Comparison of ENCODE assay signal across 9 cellular contexts in the genomic region with DNA sequence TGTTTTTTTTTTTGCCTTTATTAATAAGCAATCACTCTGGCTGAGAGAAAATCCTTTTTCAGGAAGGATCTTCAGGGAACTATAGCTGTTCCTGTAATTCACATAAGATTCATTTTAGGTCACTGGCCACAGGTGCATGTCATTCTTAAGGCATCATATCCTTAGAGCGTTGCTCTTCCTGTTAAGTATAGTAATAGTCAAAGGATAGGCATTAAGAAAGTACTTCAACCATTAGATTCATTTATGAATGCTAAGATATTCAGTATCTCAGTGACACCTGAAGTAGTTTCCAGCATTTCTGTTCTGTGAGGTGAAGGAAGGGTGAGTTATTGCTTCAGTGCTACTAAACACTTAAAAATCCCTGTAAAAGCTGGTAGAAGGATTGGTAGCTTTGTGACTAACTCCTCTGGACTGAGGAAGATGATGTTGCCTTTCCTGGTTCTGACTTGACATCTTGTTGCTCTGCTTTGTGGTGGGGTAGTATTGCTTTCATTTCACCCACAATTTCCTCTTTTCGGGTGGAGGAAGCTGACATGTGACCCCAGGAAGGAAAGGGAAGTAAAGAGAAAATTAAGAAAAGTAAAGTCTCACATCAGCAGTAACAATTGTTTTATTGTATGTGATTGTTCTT. TPM values are rescaled to one million over a fixed set of nuclear protein-coding genes. Genes with fewer than 3 reads are reported as not detected.
DNase-seq lines count a peak whose midpoint lies in the region; ATAC-seq, FAIRE-seq and TF ChIP-seq lines count a peak whose summit lies in the region.
"Had no signal": no experiment of that assay in that cellular context is flagged by ENCODE, and none has a peak within 500 bp of the region (broad histone marks: within the 10 kb centered on the region; RNA-seq: fewer than 3 reads in every experiment).

No MANE protein-coding gene starts in this region.

- TF ChIP-seq EP300 in K562 (IDR thresholded peaks at IDR 0.05; ENCODE audit: low read length) = no peak

- no peak for TF ChIP-seq RAD21 in K562 (CRISPR knock-in tag; conservative IDR thresholded peaks at IDR 0.05 in 1 of 2, IDR thresholded peaks at IDR 0.05 in 1 of 2)

- H3K27me3 Mint-ChIP-seq in natural killer cell treated with Interleukin-12 subunit alpha and Interleukin-12 subunit beta and Interleukin-15 and Interleukin-18, amount 100 ng/mL, for 72 hours = no peaks in the 10 kb centered on the region

- H3K9me1 ChIP-seq in K562 (ENCODE audit: control insufficient read depth, insufficient read depth, low read length) = no peaks in the 10 kb centered on the region

- no peaks in the 10 kb centered on the region for H4K20me1 ChIP-seq in K562 (replicated peaks; ENCODE audit: control insufficient read depth, insufficient read depth, low read length)

- H3K4me1 Mint-ChIP-seq in natural killer cell treated with Interleukin-12 subunit alpha and Interleukin-12 subunit beta and Interleukin-15 and Interleukin-18, amount 100 ng/mL, for 72 hours (ENCODE audit: low read depth in 2 of 2) = peaks cover 21 to 30% of the 10 kb centered on the region in 2 donors

- peak overlapping the region; percentile 73 to 94 for H3K27ac Mint-ChIP-seq in natural killer cell treated with Interleukin-12 subunit alpha and Interleukin-12 subunit beta and Interleukin-15 and Interleukin-18, amount 100 ng/mL, for 72 hours

- H3K36me3 Mint-ChIP-seq in natural killer cell treated with Interleukin-12 subunit alpha and Interleukin-12 subunit beta and Interleukin-15 and Interleukin-18, amount 100 ng/mL, for 72 hours = no peaks in the 10 kb centered on the region

- H3K27me3 ChIP-seq in K562 (ENCODE audit: control insufficient read depth in 2 of 2, insufficient read depth in 2 of 2, low read length in 2 of 2) (no peaks in the 10 kb centered on the region), H7 (ENCODE audit: control insufficient read depth, insufficient read depth, low read length) (no peaks in the 10 kb centered on the region)

- no peak overlapping the region for H2AFZ ChIP-seq in K562 (ENCODE audit: low read depth, low read length)

- no peak overlapping the region for H3K4me3 ChIP-seq in K562
- H3K4me3 ChIP-seq in H7 (ENCODE audit: insufficient read depth, low read depth, low read length) = no peak overlapping the region

- 33% methylated on average over 2 of the region's 2 CpGs for WGBS in K562 (ENCODE audit: insufficient coverage, low coverage, missing lambda C conversion rate)

- H3K9ac ChIP-seq in K562 (ENCODE audit: insufficient read depth in 1 of 2, low read depth in 2 of 2, low read length in 2 of 2) = no peak overlapping the region

- CTCF ChIA-PET in K562 (lab: Yijun Ruan, JAX; ENCODE audit: low intra/inter-chr PET ratio) = no interaction called here

- DNase-seq in GM04503 (ENCODE audit: low read depth) (peak; percentile 37), M059J (ENCODE audit: low read depth) (peak; percentile 80), K562 (ENCODE audit: extremely low read depth in 1 of 4, low spot score in 3 of 4) (no peak), H7 (no peak)
- no peak for DNase-seq in natural killer cell treated with Interleukin-12 subunit alpha and Interleukin-12 subunit beta and Interleukin-15 and Interleukin-18, amount 100 ng/mL, for 72 hours (ENCODE audit: low spot score)
- no peak for DNase-seq in effector CD8-positive, alpha-beta T cell (lab: John Stamatoyannopoulos, UW)

- H3K9me3 Mint-ChIP-seq in natural killer cell treated with Interleukin-12 subunit alpha and Interleukin-12 subunit beta and Interleukin-15 and Interleukin-18, amount 100 ng/mL, for 72 hours = no peaks in the 10 kb centered on the region

- peak; percentile 11 for FAIRE-seq in K562 (lab: Jason Lieb, UNC)

- peaks cover 67% of the 10 kb centered on the region for H3K79me2 ChIP-seq in K562 (ENCODE audit: control insufficient read depth, insufficient read depth, low read length)

- H3K9me3 ChIP-seq in K562 (replicated peaks; ENCODE audit: control insufficient read depth, insufficient read depth, low read depth, low read length) = no peaks in the 10 kb centered on the region

- POLR2A ChIA-PET in K562 (lab: Yijun Ruan, JAX) = interaction anchor here (0.7 to 1.5 kb wide), 3 partner anchors 10 to 34 kb away, joined by 3 to 5 read pairs (median 4); no protein-coding TSS in a partner anchor

- no peak overlapping the region for H3K27ac ChIP-seq in K562 (ENCODE audit: extremely low read depth, low read depth, low read length)

- ATAC-seq in GM21576 (IDR thresholded peaks at IDR 0.05; ENCODE audit: unreplicated experiment) = peak; percentile 63
- no peak for ATAC-seq in K562
- peak; percentile 85 to 91 for ATAC-seq in natural killer cell treated with Interleukin-12 subunit alpha and Interleukin-12 subunit beta and Interleukin-15 and Interleukin-18, amount 100 ng/mL, for 72 hours
- no peak for ATAC-seq in GM18868 (IDR thresholded peaks at IDR 0.05; ENCODE audit: unreplicated experiment)

- intact Hi-C loops in K562 (cut with micrococcal nuclease) = no loop called here

- no peak for TF ChIP-seq POLR2A in K562 (conservative IDR thresholded peaks at IDR 0.05)

- H3K4me1 ChIP-seq in K562 (replicated peaks in 1 of 2; ENCODE audit: control insufficient read depth in 2 of 2, insufficient read depth in 2 of 2, low read length in 2 of 2) = no peaks in the 10 kb centered on the region; a peak in 2 of 5 replicates

- no peak for TF ChIP-seq CTCF in K562 (IDR thresholded peaks at IDR 0.05 in 2 of 3, conservative IDR thresholded peaks at IDR 0.05 in 1 of 3; ENCODE audit: insufficient read depth in 2 of 3, low read depth in 1 of 3, low read length in 3 of 3)

- in situ Hi-C loops in K562 (cut with MboI) = no loop called here

- H3K36me3 ChIP-seq in K562 (ENCODE audit: control insufficient read depth, insufficient read depth, low read length) (peaks cover 4% of the 10 kb centered on the region; the same call in 1 of the 3 replicates), H7 (replicated peaks; ENCODE audit: control insufficient read depth, insufficient read depth, low read length) (no peaks in the 10 kb centered on the region)

- H3K4me3 Mint-ChIP-seq in natural killer cell treated with Interleukin-12 subunit alpha and Interleukin-12 subunit beta and Interleukin-15 and Interleukin-18, amount 100 ng/mL, for 72 hours = peak overlapping the region; percentile 74

- no TSS peak for BruUV-seq in K562 (replicated peaks; lab: Mats Ljungman, UMichigan)

- no peak overlapping the region for H3K4me2 ChIP-seq in K562 (ENCODE audit: insufficient read depth, low read length)

TF ChIP-seq in K562, 482 proteins besides CTCF, POLR2A, EP300 and RAD21:
- TF ChIP-seq NFIX (CRISPR knock-in tag; IDR thresholded peaks at IDR 0.05; ENCODE audit: low read depth) = no peak
- peak in 1 of 2 experiments; percentile 95; a peak in 3 of 4 replicates for TF ChIP-seq ETV6 (IDR thresholded peaks at IDR 0.05; ENCODE audit: borderline replicate concordance in 1 of 2, low read depth in 2 of 2, low read length in 1 of 2)
- no peak for TF ChIP-seq ETV6 (CRISPR knock-in tag; IDR thresholded peaks at IDR 0.05; ENCODE audit: borderline replicate concordance)
- no peak for TF ChIP-seq ZNF408 (CRISPR knock-in tag; IDR thresholded peaks at IDR 0.05; ENCODE audit: low read depth)
- no peak for TF ChIP-seq U2AF1 (optimal IDR thresholded peaks at IDR 0.05; ENCODE audit: low read depth, low read length)
- TF ChIP-seq BRD4 (IDR thresholded peaks at IDR 0.05) = no peak
TF ChIP-seq in K562: peak in this region for 1.

RNA-seq across cellular contexts. Expression of gene RNF169, which starts 34.7 kb away (rescaled TPM):
- total RNA-seq in M059J (2014; rRNA removed; shearing (Covaris generic)) = 12.9 and 16.9 TPM in 2 replicates
- 15.0 and 31.9 TPM in 2 replicates for total RNA-seq in K562 (2011; cell fraction: chromatin; rRNA removed; ENCODE audit: low replicate concordance)
- total RNA-seq in K562 (2011; cell fraction: nucleolus; rRNA removed) = 14.7 and 16.8 TPM in 2 replicates
- 21.8 and 30.6 TPM in 2 replicates for total RNA-seq in K562 (2011; cell fraction: nucleoplasm; rRNA removed)
- 10.0 and 16.5 TPM in 2 replicates for total RNA-seq in K562 (2014; rRNA removed)
- 18.1 and 19.4 TPM in 2 replicates for total RNA-seq in K562 (2014; rRNA removed; fragmentation: Illumina TruSeq; extraction: Trizol)
- 16.2 and 17.3 TPM in 2 replicates for total RNA-seq in K562 (2015; rRNA removed; fragmentation: Illumina TruSeq; extraction: Trizol)
- 15.1 and 16.0 TPM in 2 replicates for total RNA-seq in K562 (2021)
- polyA plus RNA-seq in K562 (2011; rRNA removed) = 14.6 and 21.1 TPM in 2 replicates
- 4.7 and 12.8 TPM in 2 replicates for polyA plus RNA-seq in K562 (2011; cell fraction: cytosol; rRNA removed)
- 13.5 and 25.0 TPM in 2 replicates for polyA plus RNA-seq in K562 (2011; cell fraction: nucleus; rRNA removed)
- 4.4 and 4.9 TPM in 2 replicates for polyA plus RNA-seq in K562 (2012)
- 8.8 and 10.1 TPM in 2 replicates for polyA plus RNA-seq in K562 (2014; fragmentation: Illumina TruSeq; extraction: Trizol)
- polyA plus RNA-seq in K562 (2014; fragmentation: Nextera tagmentation; extraction: Ambion mirVana) = 1 to 10 TPM in 1 of 2 experiments, under 1 TPM in 1; 0.68 to 1.5 TPM
- 8.0 and 8.1 TPM in 2 replicates for polyA plus RNA-seq in K562 (2014; rRNA removed)
- polyA minus RNA-seq in K562 (2011; rRNA and poly(A)+ RNA removed) = 46.9 and 57.6 TPM in 2 replicates
- 17.7 and 18.5 TPM in 2 replicates for polyA minus RNA-seq in K562 (2011; cell fraction: cytosol; rRNA and poly(A)+ RNA removed)
- 28.5 and 38.7 TPM in 2 replicates for polyA minus RNA-seq in K562 (2011; cell fraction: nucleus; rRNA and poly(A)+ RNA removed)
- total RNA-seq in natural killer cell treated with Interleukin-12 subunit alpha and Interleukin-12 subunit beta and Interleukin-15 and Interleukin-18, amount 100 ng/mL, for 72 hours = 10 to 100 TPM; 20.9 to 21.2 TPM
- total RNA-seq in H7 (2014; rRNA removed; shearing (Covaris generic)) = 9.6 and 12.3 TPM in 2 replicates

RNA-seq across cellular contexts. Expression of gene CHRDL2, which starts 52.1 kb away (rescaled TPM):
- not detected in 2 replicates for total RNA-seq in M059J (2014; rRNA removed; shearing (Covaris generic))
- not detected in 2 replicates for total RNA-seq in K562 (2011; cell fraction: chromatin; rRNA removed; ENCODE audit: low replicate concordance)
- total RNA-seq in K562 (2011; cell fraction: nucleolus; rRNA removed) = not detected in 2 replicates
- not detected in 2 replicates for total RNA-seq in K562 (2011; cell fraction: nucleoplasm; rRNA removed)
- not detected in 2 replicates for total RNA-seq in K562 (2014; rRNA removed)
- not detected in 2 replicates for total RNA-seq in K562 (2014; rRNA removed; fragmentation: Illumina TruSeq; extraction: Trizol)
- total RNA-seq in K562 (2015; rRNA removed; fragmentation: Illumina TruSeq; extraction: Trizol) = not detected in 2 replicates
- 0.20 TPM in 1 of 2 replicates, not detected in the other for total RNA-seq in K562 (2021)
- not detected in 2 replicates for polyA plus RNA-seq in K562 (2011; rRNA removed)
- not detected in 2 replicates for polyA plus RNA-seq in K562 (2011; cell fraction: cytosol; rRNA removed)
- polyA plus RNA-seq in K562 (2011; cell fraction: nucleus; rRNA removed) = not detected in 2 replicates
- not detected in 2 replicates for polyA plus RNA-seq in K562 (2012)
- polyA plus RNA-seq in K562 (2014; fragmentation: Illumina TruSeq; extraction: Trizol) = not detected in 2 replicates
- polyA plus RNA-seq in K562 (2014; fragmentation: Nextera tagmentation; extraction: Ambion mirVana) = not detected
- polyA plus RNA-seq in K562 (2014; rRNA removed) = not detected in 2 replicates
- not detected in 2 replicates for polyA minus RNA-seq in K562 (2011; rRNA and poly(A)+ RNA removed)
- not detected in 2 replicates for polyA minus RNA-seq in K562 (2011; cell fraction: cytosol; rRNA and poly(A)+ RNA removed)
- not detected in 2 replicates for polyA minus RNA-seq in K562 (2011; cell fraction: nucleus; rRNA and poly(A)+ RNA removed)
- total RNA-seq in natural killer cell treated with Interleukin-12 subunit alpha and Interleukin-12 subunit beta and Interleukin-15 and Interleukin-18, amount 100 ng/mL, for 72 hours = not detected
- not detected in 2 replicates for total RNA-seq in H7 (2014; rRNA removed; shearing (Covaris generic))
- total RNA-seq: mononuclear cell had no signal

Comparison
In these comparisons a context has a peak if more than half of its experiments do, and no peak if none do; other contexts are left out.
1. DNase-seq: peak in GM04503 (single experiment) and M059J (single experiment); none in K562 (0 of 4), natural killer cell treated with Interleukin-12 subunit alpha and Interleukin-12 subunit beta and Interleukin-15 and Interleukin-18, amount 100 ng/mL, for 72 hours (single experiment), effector CD8-positive, alpha-beta T cell (single experiment) and H7 (single experiment).
2. ATAC-seq: peak in GM21576 (single experiment) and natural killer cell treated with Interleukin-12 subunit alpha and Interleukin-12 subunit beta and Interleukin-15 and Interleukin-18, amount 100 ng/mL, for 72 hours (2 of 2); none in K562 (single experiment) and GM18868 (single experiment).